Comparison of ENCODE assay signal across 2 cellular contexts in the genomic region with DNA sequence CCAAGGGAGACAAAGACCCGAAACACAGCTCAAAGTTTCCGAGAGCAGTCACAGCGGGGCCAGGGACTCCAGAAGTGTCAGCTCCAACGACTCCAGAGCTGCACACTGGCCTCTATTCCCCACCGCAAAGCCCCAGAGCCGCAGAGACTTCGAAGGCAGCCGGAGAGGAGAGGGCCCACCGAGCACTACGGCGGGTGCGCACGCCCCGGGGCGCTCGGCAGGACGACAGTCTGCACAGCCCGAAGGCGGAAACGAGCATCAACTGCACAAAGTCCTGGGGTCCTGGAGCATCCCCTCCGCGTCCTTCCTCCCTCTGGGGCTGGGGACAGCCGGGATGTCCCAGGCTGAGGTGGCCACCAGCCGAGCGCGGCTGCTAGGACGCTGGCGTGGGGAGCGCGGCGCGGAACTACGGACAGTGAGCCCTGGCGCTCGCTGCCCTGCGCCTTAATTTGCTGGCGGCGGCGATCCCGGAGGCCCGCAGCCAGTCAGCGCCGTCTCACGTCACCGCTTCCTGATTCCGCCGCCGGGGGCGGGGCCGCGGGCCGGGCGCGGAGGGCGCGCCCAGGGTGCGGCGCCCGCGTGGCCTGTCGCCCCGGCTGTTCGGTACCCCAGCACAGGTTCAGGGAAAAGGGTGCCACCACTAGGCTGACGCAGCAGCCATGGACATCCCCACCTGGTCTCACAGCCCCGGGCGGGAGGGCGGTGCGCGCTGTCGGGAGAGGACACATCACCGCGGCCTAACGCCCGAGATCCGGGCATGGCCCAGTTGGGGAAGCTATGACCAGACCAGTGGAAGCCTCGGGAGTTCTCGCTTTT.
TF ChIP-seq lines count a peak whose summit lies in the region.

A gene with protein sequence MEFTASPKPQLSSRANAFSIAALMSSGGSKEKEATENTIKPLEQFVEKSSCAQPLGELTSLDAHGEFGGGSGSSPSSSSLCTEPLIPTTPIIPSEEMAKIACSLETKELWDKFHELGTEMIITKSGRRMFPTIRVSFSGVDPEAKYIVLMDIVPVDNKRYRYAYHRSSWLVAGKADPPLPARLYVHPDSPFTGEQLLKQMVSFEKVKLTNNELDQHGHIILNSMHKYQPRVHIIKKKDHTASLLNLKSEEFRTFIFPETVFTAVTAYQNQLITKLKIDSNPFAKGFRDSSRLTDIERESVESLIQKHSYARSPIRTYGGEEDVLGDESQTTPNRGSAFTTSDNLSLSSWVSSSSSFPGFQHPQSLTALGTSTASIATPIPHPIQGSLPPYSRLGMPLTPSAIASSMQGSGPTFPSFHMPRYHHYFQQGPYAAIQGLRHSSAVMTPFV (minus strand): TSS at position 421 of the 816 bp plus-strand sequence. CDS start 480 bp downstream, outside the sequence.

TF ChIP-seq in liver, 16 proteins besides CTCF, POLR2A, EP300 and RAD21:
- TF ChIP-seq EGR1 (IDR thresholded peaks at IDR 0.05; ENCODE audit: low read depth in 2 of 2): no peak
- no peak for TF ChIP-seq JUND (IDR thresholded peaks at IDR 0.05)
- no peak for TF ChIP-seq NR2F2 (IDR thresholded peaks at IDR 0.05)
- no peak for TF ChIP-seq YY1 (IDR thresholded peaks at IDR 0.05)
- TF ChIP-seq, protein P1, sequence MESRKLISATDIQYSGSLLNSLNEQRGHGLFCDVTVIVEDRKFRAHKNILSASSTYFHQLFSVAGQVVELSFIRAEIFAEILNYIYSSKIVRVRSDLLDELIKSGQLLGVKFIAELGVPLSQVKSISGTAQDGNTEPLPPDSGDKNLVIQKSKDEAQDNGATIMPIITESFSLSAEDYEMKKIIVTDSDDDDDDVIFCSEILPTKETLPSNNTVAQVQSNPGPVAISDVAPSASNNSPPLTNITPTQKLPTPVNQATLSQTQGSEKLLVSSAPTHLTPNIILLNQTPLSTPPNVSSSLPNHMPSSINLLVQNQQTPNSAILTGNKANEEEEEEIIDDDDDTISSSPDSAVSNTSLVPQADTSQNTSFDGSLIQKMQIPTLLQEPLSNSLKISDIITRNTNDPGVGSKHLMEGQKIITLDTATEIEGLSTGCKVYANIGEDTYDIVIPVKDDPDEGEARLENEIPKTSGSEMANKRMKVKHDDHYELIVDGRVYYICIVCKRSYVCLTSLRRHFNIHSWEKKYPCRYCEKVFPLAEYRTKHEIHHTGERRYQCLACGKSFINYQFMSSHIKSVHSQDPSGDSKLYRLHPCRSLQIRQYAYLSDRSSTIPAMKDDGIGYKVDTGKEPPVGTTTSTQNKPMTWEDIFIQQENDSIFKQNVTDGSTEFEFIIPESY (IDR thresholded peaks at IDR 0.05): no peak
- no peak for TF ChIP-seq HNF4G (IDR thresholded peaks at IDR 0.05)
- no peak for TF ChIP-seq RXRA (IDR thresholded peaks at IDR 0.05)
- no peak for TF ChIP-seq FOXA2 (IDR thresholded peaks at IDR 0.05)
- no peak for TF ChIP-seq HNF4A (conservative IDR thresholded peaks at IDR 0.05)
- no peak for TF ChIP-seq FOXA1 (IDR thresholded peaks at IDR 0.05)
- TF ChIP-seq, protein P2, sequence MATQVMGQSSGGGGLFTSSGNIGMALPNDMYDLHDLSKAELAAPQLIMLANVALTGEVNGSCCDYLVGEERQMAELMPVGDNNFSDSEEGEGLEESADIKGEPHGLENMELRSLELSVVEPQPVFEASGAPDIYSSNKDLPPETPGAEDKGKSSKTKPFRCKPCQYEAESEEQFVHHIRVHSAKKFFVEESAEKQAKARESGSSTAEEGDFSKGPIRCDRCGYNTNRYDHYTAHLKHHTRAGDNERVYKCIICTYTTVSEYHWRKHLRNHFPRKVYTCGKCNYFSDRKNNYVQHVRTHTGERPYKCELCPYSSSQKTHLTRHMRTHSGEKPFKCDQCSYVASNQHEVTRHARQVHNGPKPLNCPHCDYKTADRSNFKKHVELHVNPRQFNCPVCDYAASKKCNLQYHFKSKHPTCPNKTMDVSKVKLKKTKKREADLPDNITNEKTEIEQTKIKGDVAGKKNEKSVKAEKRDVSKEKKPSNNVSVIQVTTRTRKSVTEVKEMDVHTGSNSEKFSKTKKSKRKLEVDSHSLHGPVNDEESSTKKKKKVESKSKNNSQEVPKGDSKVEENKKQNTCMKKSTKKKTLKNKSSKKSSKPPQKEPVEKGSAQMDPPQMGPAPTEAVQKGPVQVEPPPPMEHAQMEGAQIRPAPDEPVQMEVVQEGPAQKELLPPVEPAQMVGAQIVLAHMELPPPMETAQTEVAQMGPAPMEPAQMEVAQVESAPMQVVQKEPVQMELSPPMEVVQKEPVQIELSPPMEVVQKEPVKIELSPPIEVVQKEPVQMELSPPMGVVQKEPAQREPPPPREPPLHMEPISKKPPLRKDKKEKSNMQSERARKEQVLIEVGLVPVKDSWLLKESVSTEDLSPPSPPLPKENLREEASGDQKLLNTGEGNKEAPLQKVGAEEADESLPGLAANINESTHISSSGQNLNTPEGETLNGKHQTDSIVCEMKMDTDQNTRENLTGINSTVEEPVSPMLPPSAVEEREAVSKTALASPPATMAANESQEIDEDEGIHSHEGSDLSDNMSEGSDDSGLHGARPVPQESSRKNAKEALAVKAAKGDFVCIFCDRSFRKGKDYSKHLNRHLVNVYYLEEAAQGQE (IDR thresholded peaks at IDR 0.05): no peak
- no peak for TF ChIP-seq GABPA (IDR thresholded peaks at IDR 0.05 in 1 of 2, conservative IDR thresholded peaks at IDR 0.05 in 1 of 2)
- TF ChIP-seq, protein P3, sequence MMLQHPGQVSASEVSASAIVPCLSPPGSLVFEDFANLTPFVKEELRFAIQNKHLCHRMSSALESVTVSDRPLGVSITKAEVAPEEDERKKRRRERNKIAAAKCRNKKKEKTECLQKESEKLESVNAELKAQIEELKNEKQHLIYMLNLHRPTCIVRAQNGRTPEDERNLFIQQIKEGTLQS (IDR thresholded peaks at IDR 0.05): no peak
- TF ChIP-seq, protein P4, sequence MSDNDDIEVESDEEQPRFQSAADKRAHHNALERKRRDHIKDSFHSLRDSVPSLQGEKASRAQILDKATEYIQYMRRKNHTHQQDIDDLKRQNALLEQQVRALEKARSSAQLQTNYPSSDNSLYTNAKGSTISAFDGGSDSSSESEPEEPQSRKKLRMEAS (IDR thresholded peaks at IDR 0.05): no peak
- TF ChIP-seq TAF1 (conservative IDR thresholded peaks at IDR 0.05): no peak
- no peak for TF ChIP-seq SP1 (IDR thresholded peaks at IDR 0.05)

TF ChIP-seq in HepG2, 621 proteins besides CTCF, POLR2A, EP300 and RAD21:
- no peak for TF ChIP-seq ZNF337 (CRISPR knock-in tag; IDR thresholded peaks at IDR 0.05; ENCODE audit: borderline replicate concordance, low read depth)
- TF ChIP-seq ZNF678 (CRISPR knock-in tag; IDR thresholded peaks at IDR 0.05): no peak
- TF ChIP-seq POLR2AphosphoS2 (IDR thresholded peaks at IDR 0.05; ENCODE audit: low read depth, low read length): no peak
- TF ChIP-seq, protein P5, sequence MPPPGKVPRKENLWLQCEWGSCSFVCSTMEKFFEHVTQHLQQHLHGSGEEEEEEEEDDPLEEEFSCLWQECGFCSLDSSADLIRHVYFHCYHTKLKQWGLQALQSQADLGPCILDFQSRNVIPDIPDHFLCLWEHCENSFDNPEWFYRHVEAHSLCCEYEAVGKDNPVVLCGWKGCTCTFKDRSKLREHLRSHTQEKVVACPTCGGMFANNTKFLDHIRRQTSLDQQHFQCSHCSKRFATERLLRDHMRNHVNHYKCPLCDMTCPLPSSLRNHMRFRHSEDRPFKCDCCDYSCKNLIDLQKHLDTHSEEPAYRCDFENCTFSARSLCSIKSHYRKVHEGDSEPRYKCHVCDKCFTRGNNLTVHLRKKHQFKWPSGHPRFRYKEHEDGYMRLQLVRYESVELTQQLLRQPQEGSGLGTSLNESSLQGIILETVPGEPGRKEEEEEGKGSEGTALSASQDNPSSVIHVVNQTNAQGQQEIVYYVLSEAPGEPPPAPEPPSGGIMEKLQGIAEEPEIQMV (CRISPR knock-in tag; IDR thresholded peaks at IDR 0.05; ENCODE audit: low read depth): no peak
- TF ChIP-seq, protein P6, sequence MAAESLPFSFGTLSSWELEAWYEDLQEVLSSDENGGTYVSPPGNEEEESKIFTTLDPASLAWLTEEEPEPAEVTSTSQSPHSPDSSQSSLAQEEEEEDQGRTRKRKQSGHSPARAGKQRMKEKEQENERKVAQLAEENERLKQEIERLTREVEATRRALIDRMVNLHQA (CRISPR knock-in tag; IDR thresholded peaks at IDR 0.05): no peak
- no peak for TF ChIP-seq NFIC (IDR thresholded peaks at IDR 0.05; ENCODE audit: low read length)
- no peak for TF ChIP-seq ZNF296 (CRISPR knock-in tag; conservative IDR thresholded peaks at IDR 0.05)
- TF ChIP-seq, protein P7, sequence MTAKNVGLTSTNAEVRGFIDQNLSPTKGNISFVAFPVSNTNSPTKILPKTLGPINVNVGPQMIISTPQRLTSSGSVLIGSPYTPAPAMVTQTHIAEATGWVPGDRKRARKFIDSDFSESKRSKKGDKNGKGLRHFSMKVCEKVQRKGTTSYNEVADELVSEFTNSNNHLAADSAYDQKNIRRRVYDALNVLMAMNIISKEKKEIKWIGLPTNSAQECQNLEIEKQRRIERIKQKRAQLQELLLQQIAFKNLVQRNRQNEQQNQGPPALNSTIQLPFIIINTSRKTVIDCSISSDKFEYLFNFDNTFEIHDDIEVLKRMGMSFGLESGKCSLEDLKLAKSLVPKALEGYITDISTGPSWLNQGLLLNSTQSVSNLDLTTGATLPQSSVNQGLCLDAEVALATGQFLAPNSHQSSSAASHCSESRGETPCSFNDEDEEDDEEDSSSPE (CRISPR knock-in tag; IDR thresholded peaks at IDR 0.05): no peak
- TF ChIP-seq MED8 (CRISPR knock-in tag; IDR thresholded peaks at IDR 0.05; ENCODE audit: insufficient replicate concordance): no peak
- TF ChIP-seq PPARG (CRISPR knock-in tag; conservative IDR thresholded peaks at IDR 0.05): no peak
- TF ChIP-seq ELF1 (CRISPR knock-in tag; IDR thresholded peaks at IDR 0.05): no peak
- TF ChIP-seq ZNF660 (CRISPR knock-in tag; IDR thresholded peaks at IDR 0.05; ENCODE audit: borderline replicate concordance, low read depth): no peak
- no peak for TF ChIP-seq MXI1 (IDR thresholded peaks at IDR 0.05; ENCODE audit: borderline replicate concordance, low read depth, low read length)
- no peak for TF ChIP-seq MATR3 (CRISPR knock-in tag; IDR thresholded peaks at IDR 0.05)
- TF ChIP-seq SOX6 (IDR thresholded peaks at IDR 0.05): no peak
- TF ChIP-seq SOX6 (CRISPR knock-in tag; IDR thresholded peaks at IDR 0.05): no peak
- TF ChIP-seq, protein P8, sequence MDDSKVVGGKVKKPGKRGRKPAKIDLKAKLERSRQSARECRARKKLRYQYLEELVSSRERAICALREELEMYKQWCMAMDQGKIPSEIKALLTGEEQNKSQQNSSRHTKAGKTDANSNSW (CRISPR knock-in tag; IDR thresholded peaks at IDR 0.05; ENCODE audit: borderline replicate concordance): no peak
- TF ChIP-seq, protein P9, sequence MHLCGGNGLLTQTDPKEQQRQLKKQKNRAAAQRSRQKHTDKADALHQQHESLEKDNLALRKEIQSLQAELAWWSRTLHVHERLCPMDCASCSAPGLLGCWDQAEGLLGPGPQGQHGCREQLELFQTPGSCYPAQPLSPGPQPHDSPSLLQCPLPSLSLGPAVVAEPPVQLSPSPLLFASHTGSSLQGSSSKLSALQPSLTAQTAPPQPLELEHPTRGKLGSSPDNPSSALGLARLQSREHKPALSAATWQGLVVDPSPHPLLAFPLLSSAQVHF (CRISPR knock-in tag; IDR thresholded peaks at IDR 0.05): no peak
